8 cellular contexts compared by ENCODE assay signal in genomic region chr17:32445075-32445427, GRCh38. TPM values are rescaled to one million over a fixed set of nuclear protein-coding genes. Genes with fewer than 3 reads are reported as not detected.
DNase-seq lines count a peak whose midpoint lies in the region; ATAC-seq and TF ChIP-seq lines count a peak whose summit lies in the region.

No MANE protein-coding gene starts in this region.

- CTCF ChIA-PET in MCF 10A (lab: Yijun Ruan, JAX), result interaction anchor here (0.5 to 3.1 kb wide), 11 partner anchors 9 to 461 kb away, joined by 3 to 13 read pairs (median 4); no protein-coding TSS in a partner anchor

- H3K9me3 ChIP-seq in ES-I3 (ENCODE audit: control insufficient read depth, insufficient read depth, low read length) (no peaks in the 10 kb centered on the region), SJSA1 (replicated peaks) (no peaks in the 10 kb centered on the region)

- H3K9me3 Mint-ChIP-seq in MCF 10A (ENCODE audit: unreplicated experiment), result no peaks in the 10 kb centered on the region

- POLR2A ChIA-PET in MCF 10A (lab: Yijun Ruan, JAX), result interaction anchor here (0.6 to 3.4 kb wide), 20 partner anchors 9 to 466 kb away, joined by 3 to 20 read pairs (median 3); partner anchors contain the start of genes CDK5R1 and ZNF207

- H3K4me3 ChIP-seq in SJSA1 (peak overlapping the region; percentile 88), kidney epithelial cell (ENCODE audit: low read depth, low read length) (peak overlapping the region; percentile 82)

- H3K36me3 Mint-ChIP-seq in MCF 10A (ENCODE audit: insufficient read depth, unreplicated experiment), result peaks cover 45% of the 10 kb centered on the region

- DNase-seq in SJSA1 (ENCODE audit: low read depth in 1 of 2, low spot score in 2 of 2) (peak; percentile 60 to 64), MCF 10A (ENCODE audit: unreplicated experiment) (peak; percentile 75), kidney epithelial cell (ENCODE audit: low read depth) (peak; percentile 42), retina (no peak), posterior vena cava (ENCODE audit: low spot score) (no peak)
- peak; percentile 28 for DNase-seq in stimulated activated CD4-positive, alpha-beta T cell treated with anti-CD3 and anti-CD28 coated beads, Interleukin-1b, Interleukin-23, amount 100 ng/mL, for 4 hours (ENCODE audit: low read depth in 2 of 2)

- TF ChIP-seq CTCF in MCF 10A (IDR thresholded peaks at IDR 0.05; ENCODE audit: unreplicated experiment) (no peak), kidney epithelial cell (IDR thresholded peaks at IDR 0.05; ENCODE audit: insufficient read depth, low read length, poor library complexity, severe bottlenecking) (no peak)

- BruUV-seq in MCF 10A (replicated peaks; lab: Mats Ljungman, UMichigan), result no TSS peak

- H3K27ac Mint-ChIP-seq in MCF 10A (ENCODE audit: low read depth, unreplicated experiment), result peak overlapping the region; percentile 78

- H3K4me1 Mint-ChIP-seq in MCF 10A (ENCODE audit: insufficient read depth, unreplicated experiment), result peaks cover 19% of the 10 kb centered on the region

- no peaks in the 10 kb centered on the region for H3K27me3 Mint-ChIP-seq in MCF 10A (ENCODE audit: insufficient read depth, unreplicated experiment)

- H3K36me3 ChIP-seq in ES-I3 (ENCODE audit: insufficient read depth, low read length) (peaks cover 12% of the 10 kb centered on the region; the same call in 1 of the 2 replicates), SJSA1 (peaks cover 50% of the 10 kb centered on the region), kidney epithelial cell (ENCODE audit: control insufficient read depth, insufficient read depth, low read length) (no peaks in the 10 kb centered on the region)

- intact Hi-C loops in MCF 10A (cut with micrococcal nuclease) (loop anchor here (2.0 to 10.0 kb wide), 2 partner anchors 90 to 192 kb away; partner anchors contain the start of gene ZNF207), posterior vena cava (cut with DNase I) (no loop called here)

- H3K9ac ChIP-seq in ES-I3 (ENCODE audit: low read depth, low read length), result peak overlapping the region; percentile 100

- H3K4me3 Mint-ChIP-seq in MCF 10A (ENCODE audit: unreplicated experiment), result peak overlapping the region; percentile 91

- peaks cover 5% of the 10 kb centered on the region; the same call in 1 of the 2 replicates for H3K4me1 ChIP-seq in ES-I3 (ENCODE audit: insufficient read depth, low read length)
- H3K4me1 ChIP-seq in SJSA1 (replicated peaks), result peaks cover 10% of the 10 kb centered on the region

- peaks cover 3% of the 10 kb centered on the region; the same call in 1 of the 2 replicates for H3K27me3 ChIP-seq in SJSA1 (replicated peaks)
- H3K27me3 ChIP-seq in kidney epithelial cell (ENCODE audit: control insufficient read depth, insufficient read depth, low read length), result no peaks in the 10 kb centered on the region

- H3K27ac ChIP-seq in SJSA1, result peak overlapping the region; percentile 90

- ATAC-seq in HG02678 (IDR thresholded peaks at IDR 0.05; ENCODE audit: unreplicated experiment), result peak; percentile 13

RNA-seq across cellular contexts. Expression of gene PSMD11, which starts 0.7 kb away (rescaled TPM):
- 100 and 115 TPM in 2 replicates for total RNA-seq in SJSA1 (2014; rRNA removed; shearing (Covaris generic))
- total RNA-seq in MCF 10A (2022), result 123 and 134 TPM in 2 replicates
- 73.7 and 107 TPM in 2 replicates for total RNA-seq in kidney epithelial cell
- 10 to 100 TPM; 50.1 to 57.0 TPM for total RNA-seq in posterior vena cava

RNA-seq across cellular contexts. Expression of gene CDK5R1, which starts 41.7 kb away (rescaled TPM):
- 2.5 and 2.9 TPM in 2 replicates for total RNA-seq in SJSA1 (2014; rRNA removed; shearing (Covaris generic))
- total RNA-seq in MCF 10A (2022), result 4.0 and 4.4 TPM in 2 replicates
- total RNA-seq in kidney epithelial cell, result 16.0 and 17.4 TPM in 2 replicates
- total RNA-seq in posterior vena cava, result 1 to 10 TPM in 1 of 2 donors, under 1 TPM in 1; 0.93 to 1.3 TPM

Comparison
In these comparisons a context has a peak if more than half of its experiments do, and no peak if none do; other contexts are left out.
1. DNase-seq: peak in SJSA1 (2 of 2), MCF 10A (single experiment), kidney epithelial cell (single experiment) and stimulated activated CD4-positive, alpha-beta T cell treated with anti-CD3 and anti-CD28 coated beads, Interleukin-1b, Interleukin-23, amount 100 ng/mL, for 4 hours (2 of 2); none in retina (single experiment) and posterior vena cava (single experiment).